22 cellular contexts compared by ENCODE assay signal in the genomic region with DNA sequence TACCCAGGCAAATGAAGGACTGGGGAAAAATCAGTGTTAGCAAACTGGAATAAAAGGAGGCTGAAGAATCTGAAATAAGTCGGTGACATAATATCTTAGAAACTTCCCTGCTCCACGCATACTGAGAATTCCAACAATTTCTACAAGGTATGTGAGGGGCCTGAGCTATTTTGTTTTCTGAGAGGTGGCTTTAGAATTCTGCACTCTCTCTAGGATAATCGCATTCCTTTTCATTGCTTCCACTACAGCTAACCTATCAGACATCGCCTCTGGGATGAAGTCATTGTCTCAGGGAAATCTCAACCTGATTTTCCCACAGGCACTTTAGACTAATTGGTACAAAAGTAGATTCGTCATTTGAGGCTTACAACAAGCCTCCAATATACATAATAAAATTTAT.
"Had no signal": no experiment of that assay in that cellular context is flagged by ENCODE, and none has a peak within 500 bp of the region (broad histone marks: within the 10 kb centered on the region; RNA-seq: fewer than 3 reads in every experiment).

No MANE protein-coding gene starts in this region.

- H3K4me1 Mint-ChIP-seq: activated CD4-positive, alpha-beta memory T cell treated with anti-CD3 and anti-CD28 coated beads, Interleukin-2, amount 10 ng/mL, durations not matched to agents 7 days and 5 days; activated CD4-positive, alpha-beta T cell treated with anti-CD3 and anti-CD28 coated beads for 36 hours; naive thymus-derived CD8-positive, alpha-beta T cell had no signal

- H3K4me1 ChIP-seq: foreskin keratinocyte, tibial nerve, vagina had no signal

- H3K9me3 ChIP-seq: vagina had no signal

- H3K27me3 ChIP-seq: tibial nerve, vagina had no signal

- H3K4me3 ChIP-seq: skin epidermis, tibial nerve, vagina had no signal

- H3K36me3 Mint-ChIP-seq: naive thymus-derived CD8-positive, alpha-beta T cell had no signal

- H3K36me3 ChIP-seq: tibial nerve, vagina had no signal

- H3K4me3 Mint-ChIP-seq: activated CD4-positive, alpha-beta memory T cell treated with anti-CD3 and anti-CD28 coated beads, Interleukin-2, amount 10 ng/mL, durations not matched to agents 7 days and 5 days; activated CD4-positive, alpha-beta T cell treated with anti-CD3 and anti-CD28 coated beads for 36 hours; activated T-cell treated with anti-CD3 and anti-CD28 coated beads, Interleukin-2, amount 50 U/mL, for 24 hours; naive thymus-derived CD8-positive, alpha-beta T cell had no signal

- H3K27me3 Mint-ChIP-seq: activated CD4-positive, alpha-beta memory T cell treated with anti-CD3 and anti-CD28 coated beads, Interleukin-2, amount 10 ng/mL, durations not matched to agents 7 days and 5 days; activated CD4-positive, alpha-beta T cell treated with anti-CD3 and anti-CD28 coated beads for 36 hours; activated T-cell treated with anti-CD3 and anti-CD28 coated beads, Interleukin-2, amount 50 U/mL, for 24 hours; progenitor cell of endocrine pancreas had no signal

- DNase-seq: activated CD4-positive, alpha-beta memory T cell treated with anti-CD3 and anti-CD28 coated beads, Interleukin-2, amount 10 ng/mL, durations not matched to agents 7 days and 5 days; activated CD4-positive, alpha-beta T cell treated with anti-CD3 and anti-CD28 coated beads for 36 hours; activated effector memory CD4-positive, alpha-beta T cell treated with Interleukin-2 at 50 U/mL for 16 hours; activated naive CD4-positive, alpha-beta T cell treated with anti-CD3 and anti-CD28 coated beads, Interleukin-2, amount 50 U/mL, for 16 hours; activated T-cell treated with anti-CD3 and anti-CD28 coated beads, Interleukin-2, amount 50 U/mL, for 24 hours; caudate nucleus; cortex of kidney; effector memory CD4-positive, alpha-beta T cell; foreskin keratinocyte; head of caudate nucleus; naive thymus-derived CD8-positive, alpha-beta T cell; right cardiac atrium; stimulated activated CD4-positive, alpha-beta T cell treated with anti-CD3 and anti-CD28 coated beads, Interleukin-15, amount 100 ng/mL, for 24 hours; stimulated activated CD4-positive, alpha-beta T cell treated with anti-CD3 and anti-CD28 coated beads, Interleukin-4, amount 100 ng/mL, for 4 hours; stimulated activated CD8-positive, alpha-beta memory T cell treated with anti-CD3 and anti-CD28 coated beads, Interleukin-4, amount 100 ng/mL, for 48 hours; stimulated activated naive CD4-positive, alpha-beta T cell treated with Interleukin-2 at 50 U/mL for 16 hours; substantia nigra had no signal

- H3K27ac ChIP-seq: foreskin keratinocyte, skin epidermis, tibial nerve, vagina, VCaP had no signal

- H3K27ac Mint-ChIP-seq: activated CD4-positive, alpha-beta memory T cell treated with anti-CD3 and anti-CD28 coated beads, Interleukin-2, amount 10 ng/mL, durations not matched to agents 7 days and 5 days; activated CD4-positive, alpha-beta T cell treated with anti-CD3 and anti-CD28 coated beads for 36 hours; activated T-cell treated with anti-CD3 and anti-CD28 coated beads, Interleukin-2, amount 50 U/mL, for 24 hours; naive thymus-derived CD8-positive, alpha-beta T cell; progenitor cell of endocrine pancreas had no signal
